ENCODE assay signal across 28 cellular contexts in the genomic region with DNA sequence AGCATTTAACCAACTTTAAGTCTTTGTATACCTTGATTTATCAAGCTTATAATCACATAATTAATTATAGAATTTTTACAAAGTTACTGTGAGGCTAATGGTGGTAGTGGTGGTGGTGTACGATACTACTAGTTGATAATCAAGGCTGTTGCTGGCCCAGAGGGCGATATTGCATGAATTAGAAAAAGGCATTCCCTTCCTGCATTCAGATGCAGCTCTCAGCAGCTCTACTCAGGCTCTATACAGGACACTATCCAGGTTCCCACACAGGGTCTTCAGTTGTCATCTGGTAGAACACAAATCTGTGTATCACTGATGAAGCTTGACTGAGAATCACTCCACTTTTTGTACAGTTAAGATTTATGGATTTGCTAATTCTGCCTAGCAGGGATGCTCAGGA.
"Had no signal": no experiment of that assay in that cellular context is flagged by ENCODE, and none has a peak within 500 bp of the region (broad histone marks: within the 10 kb centered on the region; RNA-seq: fewer than 3 reads in every experiment).

No MANE protein-coding gene starts in this region.

- H3K36me3 ChIP-seq: adrenal gland, colonic mucosa, gastrocnemius medialis, neural progenitor cell, right atrium auricular region, suprapubic skin, tibial nerve had no signal

- H3K4me3 Mint-ChIP-seq: activated naive CD8-positive, alpha-beta T cell; immature natural killer cell; natural killer cell; neural progenitor cell had no signal

- H3K27me3 ChIP-seq: adrenal gland, body of pancreas, colonic mucosa, dorsolateral prefrontal cortex, gastrocnemius medialis, neural progenitor cell, right atrium auricular region, suprapubic skin, tibial nerve had no signal

- H3K9me3 Mint-ChIP-seq: natural killer cell, neural progenitor cell had no signal

- H3K27ac Mint-ChIP-seq: activated naive CD8-positive, alpha-beta T cell; immature natural killer cell; natural killer cell; neural progenitor cell had no signal

- DNase-seq: activated CD4-positive, alpha-beta T cell treated with anti-CD3 and anti-CD28 coated beads for 48 hours; activated CD4-positive, alpha-beta T cell treated with anti-CD3 and anti-CD28 coated beads, Interleukin-2, amount 50 U/mL, for 48 hours; activated CD8-positive, alpha-beta memory T cell treated with anti-CD3 and anti-CD28 coated beads for 24 hours; activated effector memory CD4-positive, alpha-beta T cell treated with Interleukin-2 at 50 U/mL for 16 hours; activated naive CD4-positive, alpha-beta T cell treated with Interleukin-2 at 50 U/mL for 16 hours; adrenal gland; aorta; body of pancreas; cerebellar nuclear complex; colonic mucosa; dorsolateral prefrontal cortex; effector memory CD4-positive, alpha-beta T cell; erythroblast; gastrocnemius medialis; glutamatergic neuron; hippocampal formation; immature natural killer cell; kidney; natural killer cell; occipital lobe; stimulated activated naive CD4-positive, alpha-beta T cell had no signal

- H3K4me1 ChIP-seq: adrenal gland, body of pancreas, colonic mucosa, gastrocnemius medialis, parathyroid adenoma, right atrium auricular region, suprapubic skin had no signal

- H3K27me3 Mint-ChIP-seq: activated naive CD8-positive, alpha-beta T cell had no signal

- H3K4me2 ChIP-seq: neural progenitor cell had no signal

- H3K27ac ChIP-seq: adrenal gland, body of pancreas, colonic mucosa, dorsolateral prefrontal cortex, gastrocnemius medialis, neural progenitor cell, parathyroid adenoma, right atrium auricular region, suprapubic skin, tibial nerve had no signal

- H2AFZ ChIP-seq: neural progenitor cell, parathyroid adenoma had no signal

- H3K9ac ChIP-seq: neural progenitor cell, parathyroid adenoma had no signal

- H3K4me1 Mint-ChIP-seq: immature natural killer cell, natural killer cell had no signal

- H3K4me3 ChIP-seq: adrenal gland, body of pancreas, colonic mucosa, dorsolateral prefrontal cortex, gastrocnemius medialis, neural progenitor cell, right atrium auricular region, suprapubic skin, tibial nerve had no signal

- ATAC-seq: activated CD4-positive, CD25-positive, alpha-beta regulatory T cell treated with anti-CD3 and anti-CD28 coated beads, Interleukin-2, amount 50 U/mL, for 24 hours; body of pancreas; gastrocnemius medialis; natural killer cell had no signal

- H3K36me3 Mint-ChIP-seq: activated naive CD8-positive, alpha-beta T cell; immature natural killer cell; natural killer cell; neural progenitor cell had no signal

- H3K9me3 ChIP-seq: adrenal gland, body of pancreas, colonic mucosa, gastrocnemius medialis, right atrium auricular region, suprapubic skin, tibial nerve had no signal

- H3K79me2 ChIP-seq: parathyroid adenoma had no signal
